Comparison of ENCODE assay signal across 1 cellular context in the genomic region with DNA sequence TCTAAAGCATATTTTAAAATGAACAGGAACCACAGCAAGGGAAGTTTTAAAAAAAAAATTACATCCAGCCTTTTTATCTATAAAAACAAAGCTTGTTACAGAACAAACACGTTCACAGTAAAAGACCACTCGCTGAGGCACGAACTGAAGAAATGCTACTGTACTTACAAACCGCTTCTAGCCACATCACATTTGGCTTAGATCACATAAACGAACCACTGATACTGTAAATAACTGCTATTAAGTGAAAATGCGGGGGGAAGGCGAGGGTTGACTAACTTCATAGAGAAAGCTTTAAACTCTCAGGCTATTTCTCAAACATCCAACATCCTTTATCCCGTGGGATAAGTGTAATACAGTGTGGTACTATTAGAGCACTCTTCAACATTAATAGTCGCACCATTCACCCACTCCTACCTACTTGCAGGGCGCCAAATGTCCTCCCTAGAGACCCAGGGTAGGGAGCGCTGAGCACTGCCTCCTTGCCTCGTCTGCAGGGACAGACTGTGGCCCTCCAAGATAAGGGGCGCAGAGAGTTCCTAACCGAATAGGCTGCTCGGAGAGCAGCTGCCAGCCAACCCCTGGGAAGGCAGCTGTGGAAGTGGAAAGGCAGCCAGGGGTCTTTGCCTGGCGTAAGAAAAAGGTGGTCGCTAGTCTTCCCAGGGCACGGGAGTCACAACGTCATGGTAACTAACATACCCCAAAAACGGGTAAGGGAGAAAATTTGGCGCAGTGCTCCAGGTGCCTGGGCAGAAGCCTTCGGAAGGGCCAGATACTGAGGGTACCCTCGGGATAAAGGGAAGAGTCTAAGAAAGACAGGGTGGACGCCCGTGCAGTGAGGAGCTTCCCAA.
TF ChIP-seq lines count a peak whose summit lies in the region.

No MANE protein-coding gene starts in this region.

TF ChIP-seq in HCT116, 20 proteins besides CTCF, POLR2A, EP300 and RAD21 (continued from another document):
- TF ChIP-seq, protein P1, sequence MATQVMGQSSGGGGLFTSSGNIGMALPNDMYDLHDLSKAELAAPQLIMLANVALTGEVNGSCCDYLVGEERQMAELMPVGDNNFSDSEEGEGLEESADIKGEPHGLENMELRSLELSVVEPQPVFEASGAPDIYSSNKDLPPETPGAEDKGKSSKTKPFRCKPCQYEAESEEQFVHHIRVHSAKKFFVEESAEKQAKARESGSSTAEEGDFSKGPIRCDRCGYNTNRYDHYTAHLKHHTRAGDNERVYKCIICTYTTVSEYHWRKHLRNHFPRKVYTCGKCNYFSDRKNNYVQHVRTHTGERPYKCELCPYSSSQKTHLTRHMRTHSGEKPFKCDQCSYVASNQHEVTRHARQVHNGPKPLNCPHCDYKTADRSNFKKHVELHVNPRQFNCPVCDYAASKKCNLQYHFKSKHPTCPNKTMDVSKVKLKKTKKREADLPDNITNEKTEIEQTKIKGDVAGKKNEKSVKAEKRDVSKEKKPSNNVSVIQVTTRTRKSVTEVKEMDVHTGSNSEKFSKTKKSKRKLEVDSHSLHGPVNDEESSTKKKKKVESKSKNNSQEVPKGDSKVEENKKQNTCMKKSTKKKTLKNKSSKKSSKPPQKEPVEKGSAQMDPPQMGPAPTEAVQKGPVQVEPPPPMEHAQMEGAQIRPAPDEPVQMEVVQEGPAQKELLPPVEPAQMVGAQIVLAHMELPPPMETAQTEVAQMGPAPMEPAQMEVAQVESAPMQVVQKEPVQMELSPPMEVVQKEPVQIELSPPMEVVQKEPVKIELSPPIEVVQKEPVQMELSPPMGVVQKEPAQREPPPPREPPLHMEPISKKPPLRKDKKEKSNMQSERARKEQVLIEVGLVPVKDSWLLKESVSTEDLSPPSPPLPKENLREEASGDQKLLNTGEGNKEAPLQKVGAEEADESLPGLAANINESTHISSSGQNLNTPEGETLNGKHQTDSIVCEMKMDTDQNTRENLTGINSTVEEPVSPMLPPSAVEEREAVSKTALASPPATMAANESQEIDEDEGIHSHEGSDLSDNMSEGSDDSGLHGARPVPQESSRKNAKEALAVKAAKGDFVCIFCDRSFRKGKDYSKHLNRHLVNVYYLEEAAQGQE (IDR thresholded peaks at IDR 0.05; ENCODE audit: low read depth), result no peak
- TF ChIP-seq POLR2AphosphoS5 (IDR thresholded peaks at IDR 0.05; ENCODE audit: low read depth, low read length), result no peak
- TF ChIP-seq, protein P2, sequence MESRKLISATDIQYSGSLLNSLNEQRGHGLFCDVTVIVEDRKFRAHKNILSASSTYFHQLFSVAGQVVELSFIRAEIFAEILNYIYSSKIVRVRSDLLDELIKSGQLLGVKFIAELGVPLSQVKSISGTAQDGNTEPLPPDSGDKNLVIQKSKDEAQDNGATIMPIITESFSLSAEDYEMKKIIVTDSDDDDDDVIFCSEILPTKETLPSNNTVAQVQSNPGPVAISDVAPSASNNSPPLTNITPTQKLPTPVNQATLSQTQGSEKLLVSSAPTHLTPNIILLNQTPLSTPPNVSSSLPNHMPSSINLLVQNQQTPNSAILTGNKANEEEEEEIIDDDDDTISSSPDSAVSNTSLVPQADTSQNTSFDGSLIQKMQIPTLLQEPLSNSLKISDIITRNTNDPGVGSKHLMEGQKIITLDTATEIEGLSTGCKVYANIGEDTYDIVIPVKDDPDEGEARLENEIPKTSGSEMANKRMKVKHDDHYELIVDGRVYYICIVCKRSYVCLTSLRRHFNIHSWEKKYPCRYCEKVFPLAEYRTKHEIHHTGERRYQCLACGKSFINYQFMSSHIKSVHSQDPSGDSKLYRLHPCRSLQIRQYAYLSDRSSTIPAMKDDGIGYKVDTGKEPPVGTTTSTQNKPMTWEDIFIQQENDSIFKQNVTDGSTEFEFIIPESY (IDR thresholded peaks at IDR 0.05; ENCODE audit: extremely low read depth, insufficient replicate concordance, low read length), result no peak
